Comparison of ENCODE assay signal across 9 cellular contexts in genomic region chr16:5615868-5616642, GRCh38.
DNase-seq lines count a peak whose midpoint lies in the region; ATAC-seq, FAIRE-seq and TF ChIP-seq lines count a peak whose summit lies in the region.
"Had no signal": no experiment of that assay in that cellular context is flagged by ENCODE, and none has a peak within 500 bp of the region (broad histone marks: within the 10 kb centered on the region; RNA-seq: fewer than 3 reads in every experiment).

No MANE protein-coding gene starts in this region.

- ATAC-seq in GM21423 (IDR thresholded peaks at IDR 0.05; ENCODE audit: unreplicated experiment): peak; percentile 74
- no peak for ATAC-seq in GM21576 (IDR thresholded peaks at IDR 0.05; ENCODE audit: unreplicated experiment)

- H3K4me3 Mint-ChIP-seq in activated naive CD4-positive, alpha-beta T cell treated with anti-CD3 and anti-CD28 coated beads, Interleukin-2, amount 10 ng/mL, durations not matched to agents 7 days and 5 days: no peak overlapping the region
- H3K4me3 Mint-ChIP-seq: T-cell had no signal

- peak; percentile 72 for TF ChIP-seq CTCF in D721Med (IDR thresholded peaks at IDR 0.05; ENCODE audit: insufficient read depth, missing control alignments)

- FAIRE-seq in D721Med (lab: Jason Lieb, UNC): no peak

- CTCF ChIA-PET in activated naive CD4-positive, alpha-beta T cell treated with anti-CD3 and anti-CD28 coated beads, Interleukin-2, amount 10 ng/mL, durations not matched to agents 7 days and 5 days (lab: Charles Lee): interaction anchor here (0.7 to 3.0 kb wide), 13 partner anchors 9 to 1031 kb away, joined by 3 to 12 read pairs (median 4); no protein-coding TSS in a partner anchor

- H3K27ac ChIP-seq in iPS DF 6.9 (ENCODE audit: low read length): no peak overlapping the region

- H3K4me1 ChIP-seq in iPS DF 6.9 (ENCODE audit: control insufficient read depth, insufficient read depth, low read length): no peaks in the 10 kb centered on the region

- H3K27me3 Mint-ChIP-seq in activated naive CD4-positive, alpha-beta T cell treated with anti-CD3 and anti-CD28 coated beads, Interleukin-2, amount 10 ng/mL, durations not matched to agents 7 days and 5 days: peaks cover 5% of the 10 kb centered on the region

- no peaks in the 10 kb centered on the region for H3K9me3 ChIP-seq in iPS DF 6.9 (ENCODE audit: control insufficient read depth, insufficient read depth, low read length)

- no peaks in the 10 kb centered on the region for H3K36me3 Mint-ChIP-seq in activated naive CD4-positive, alpha-beta T cell treated with anti-CD3 and anti-CD28 coated beads, Interleukin-2, amount 10 ng/mL, durations not matched to agents 7 days and 5 days
- H3K36me3 Mint-ChIP-seq: T-cell had no signal

- H3K4me1 Mint-ChIP-seq in activated naive CD4-positive, alpha-beta T cell treated with anti-CD3 and anti-CD28 coated beads, Interleukin-2, amount 10 ng/mL, durations not matched to agents 7 days and 5 days: peaks cover 5% of the 10 kb centered on the region

- no peak overlapping the region for H3K27ac Mint-ChIP-seq in activated naive CD4-positive, alpha-beta T cell treated with anti-CD3 and anti-CD28 coated beads, Interleukin-2, amount 10 ng/mL, durations not matched to agents 7 days and 5 days
- H3K27ac Mint-ChIP-seq: T-cell had no signal

- H3K4me3 ChIP-seq in iPS DF 6.9 (ENCODE audit: low read length): peak overlapping the region; percentile 5; the same call in 1 of the 2 replicates

- no peaks in the 10 kb centered on the region for H3K36me3 ChIP-seq in iPS DF 6.9 (ENCODE audit: control insufficient read depth, insufficient read depth, low read length)

- no peaks in the 10 kb centered on the region for H3K9me3 Mint-ChIP-seq in activated naive CD4-positive, alpha-beta T cell treated with anti-CD3 and anti-CD28 coated beads, Interleukin-2, amount 10 ng/mL, durations not matched to agents 7 days and 5 days

- DNase-seq in D721Med (ENCODE audit: insufficient read length, low spot score) (peak; percentile 25), NCI-H226 (peak; percentile 68), iPS DF 6.9 (ENCODE audit: low read depth, low spot score) (peak; percentile 64), glomerular visceral epithelial cell (ENCODE audit: extremely low spot score) (no peak)
- DNase-seq in activated naive CD4-positive, alpha-beta T cell treated with anti-CD3 and anti-CD28 coated beads, Interleukin-2, amount 10 ng/mL, durations not matched to agents 7 days and 5 days: peak; percentile 40
- peak in 3 of 4 experiments; percentile 2 to 18 (median 16) for DNase-seq in stimulated activated CD4-positive, alpha-beta T cell treated with anti-CD3 and anti-CD28 coated beads, Interleukin-1b, Interleukin-23, amount 100 ng/mL, for 24 hours (ENCODE audit: low read depth in 4 of 4, low spot score in 1 of 4)

- H3K27me3 ChIP-seq in iPS DF 6.9 (ENCODE audit: control insufficient read depth, insufficient read depth, low read length): no peaks in the 10 kb centered on the region

- WGBS in iPS DF 6.9 (ENCODE audit: insufficient coverage, insufficient read length): no CpG with 5 or more reads among the region's 25 CpGs
